8 cellular contexts compared by ENCODE assay signal in the genomic region with DNA sequence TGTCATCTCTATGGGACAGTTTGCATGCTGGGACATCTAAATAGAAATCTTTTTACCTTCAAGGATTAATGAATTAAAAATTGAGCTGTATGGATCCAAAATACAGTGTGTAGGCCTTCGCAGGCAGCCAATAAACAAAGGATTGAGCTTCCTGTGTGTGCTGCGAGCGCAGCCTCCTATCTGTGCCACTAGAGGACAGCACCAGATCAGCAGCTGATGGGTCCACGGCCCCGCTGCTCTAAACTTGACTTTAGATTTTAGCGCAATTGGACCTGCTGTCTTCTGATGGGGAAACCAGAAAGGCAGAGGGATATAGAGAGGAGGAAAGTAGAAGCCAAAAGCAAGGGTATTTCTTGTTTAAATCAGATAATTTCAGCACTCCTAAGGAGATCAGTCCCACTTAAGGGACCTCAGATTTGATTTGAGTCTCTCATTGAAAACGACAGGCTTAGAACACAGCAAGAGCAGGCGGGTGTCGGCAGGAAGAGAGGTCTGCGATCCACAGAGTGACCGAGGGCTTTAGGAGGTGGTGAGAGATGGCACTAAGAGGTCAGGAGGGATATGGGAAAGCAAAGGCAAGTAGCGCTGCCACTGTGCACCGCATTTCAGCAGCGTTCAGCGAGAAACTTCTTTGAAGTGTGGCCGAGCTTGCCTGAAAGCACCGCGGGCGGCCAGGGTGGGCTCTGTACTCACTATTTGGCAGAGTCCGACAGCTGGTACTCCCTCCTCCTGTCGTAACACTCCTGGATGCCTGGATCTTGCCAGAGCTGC.
DNase-seq lines count a peak whose midpoint lies in the region; ATAC-seq and TF ChIP-seq lines count a peak whose summit lies in the region.

No MANE protein-coding gene starts in this region.

- POLR2A ChIA-PET in HCT116 (lab: Charles Lee), result no interaction called here

- no peak overlapping the region for H3K4me2 ChIP-seq in HCT116 (ENCODE audit: low read length)

- WGBS in liver, result 65% methylated on average over 21 of the region's 21 CpGs

- TF ChIP-seq RAD21 in HCT116 (IDR thresholded peaks at IDR 0.05; ENCODE audit: low read depth), result peak; percentile 90
- TF ChIP-seq RAD21 in liver (IDR thresholded peaks at IDR 0.05), result peak; percentile 93 to 94

- H3K9ac ChIP-seq in HCT116 (ENCODE audit: low read length) (no peak overlapping the region), colonic mucosa (ENCODE audit: low read depth in 2 of 2, low read length in 2 of 2) (no peak overlapping the region), liver (ENCODE audit: low read depth in 1 of 2, low read length in 2 of 2) (no peak overlapping the region)

- CTCF ChIA-PET in HCT116 (lab: Charles Lee), result interaction anchor here (0.8 to 2.0 kb wide), 21 partner anchors 10 to 936 kb away, joined by 3 to 20 read pairs (median 5); a partner anchor contains a TSS

- H3K4me3 ChIP-seq in HCT116 (replicated peaks in 1 of 2; ENCODE audit: low read depth in 1 of 2, low read length in 2 of 2), result no peak overlapping the region
- no peak overlapping the region for H3K4me3 ChIP-seq in colonic mucosa
- no peak overlapping the region for H3K4me3 ChIP-seq in liver (ENCODE audit: low read depth in 1 of 3, low read length in 3 of 3)

- no peak overlapping the region for H2AFZ ChIP-seq in HCT116 (ENCODE audit: low read depth, low read length, poor library complexity, severe bottlenecking)

- H3K79me2 ChIP-seq in HCT116 (ENCODE audit: insufficient read depth, low read length), result no peaks in the 10 kb centered on the region

- TF ChIP-seq POLR2A in HCT116 (IDR thresholded peaks at IDR 0.05; ENCODE audit: borderline replicate concordance, extremely low read depth, insufficient read depth, insufficient read length), result no peak

- BruUV-seq in HCT116 (replicated peaks; lab: Mats Ljungman, UMichigan), result no TSS peak

- no peaks in the 10 kb centered on the region for H3K9me2 ChIP-seq in HCT116 (ENCODE audit: insufficient read depth)

- H3K27me3 ChIP-seq in HCT116 (ENCODE audit: insufficient read depth, low read length) (no peaks in the 10 kb centered on the region), colonic mucosa (no peaks in the 10 kb centered on the region), liver (ENCODE audit: control insufficient read depth in 4 of 4, insufficient read depth in 4 of 4, low read length in 3 of 4) (no peaks in the 10 kb centered on the region)

- peak; percentile 15 to 20 for DNase-seq in activated CD4-positive, alpha-beta T cell treated with anti-CD3 and anti-CD28 coated beads for 24 hours (ENCODE audit: low read depth in 2 of 2)
- no peak for DNase-seq in activated CD4-positive, alpha-beta T cell treated with anti-CD3 and anti-CD28 coated beads for 1 hour
- DNase-seq in HCT116 (ENCODE audit: low read depth, low spot score) (peak; percentile 33), NCI-H1105 (lab: John Stamatoyannopoulos, UW) (peak; percentile 40), UCSD-AML1 (lab: John Stamatoyannopoulos, UW; ENCODE audit: unreplicated experiment) (peak; percentile 39), colonic mucosa (peak; percentile 44)
- peak; percentile 30 to 38 for DNase-seq in stimulated activated CD4-positive, alpha-beta T cell treated with anti-CD3 and anti-CD28 coated beads, Interleukin-4, amount 100 ng/mL, for 48 hours (ENCODE audit: low read depth in 2 of 2)

- no peaks in the 10 kb centered on the region for H3K9me3 ChIP-seq in HCT116 (ENCODE audit: control insufficient read depth in 1 of 2, insufficient read depth in 1 of 2, low read depth in 1 of 2, low read length in 2 of 2)
- H3K9me3 ChIP-seq in colonic mucosa, result no peaks in the 10 kb centered on the region
- H3K9me3 ChIP-seq in liver (ENCODE audit: control insufficient read depth in 4 of 4, low read length in 3 of 4), result no peaks in the 10 kb centered on the region

- intact Hi-C loops in HCT116 (cut with micrococcal nuclease), result loop anchor here (1.0 to 10.0 kb wide), 4 partner anchors 51 to 687 kb away; no protein-coding TSS in a partner anchor
- intact Hi-C loops in colonic mucosa (cut with DNase I), result no loop called here

- H4K20me1 ChIP-seq in HCT116 (ENCODE audit: insufficient read depth), result no peaks in the 10 kb centered on the region

- RAD21 ChIA-PET in HCT116 (lab: Charles Lee; ENCODE audit: low non-redundant PET in 1 of 2, low total read pairs in 2 of 2, uncharacterized antibody in 2 of 2, unreplicated experiment in 2 of 2), result interaction anchor here (0.7 to 1.0 kb wide), 2 partner anchors 318 to 687 kb away, joined by 3 to 5 read pairs; no protein-coding TSS in a partner anchor

- TF ChIP-seq CTCF in HCT116 (IDR thresholded peaks at IDR 0.05 in 2 of 3, conservative IDR thresholded peaks at IDR 0.05 in 1 of 3; ENCODE audit: borderline replicate concordance in 1 of 3, insufficient read depth in 1 of 3, low read depth in 2 of 3, low read length in 2 of 3) (peak; percentile 69 to 98 (median 98)), colonic mucosa (IDR thresholded peaks at IDR 0.05) (peak; percentile 94), liver (IDR thresholded peaks at IDR 0.05; ENCODE audit: low read depth, low read length, missing input control) (peak; percentile 89)

- H3K36me3 ChIP-seq in HCT116 (ENCODE audit: control insufficient read depth in 1 of 2, insufficient read depth in 2 of 2, low read length in 2 of 2) (no peaks in the 10 kb centered on the region), colonic mucosa (no peaks in the 10 kb centered on the region), liver (ENCODE audit: control insufficient read depth in 4 of 4, insufficient read depth in 3 of 4, low read depth in 1 of 4, low read length in 3 of 4) (no peaks in the 10 kb centered on the region)

- H3K27ac ChIP-seq in HCT116 (ENCODE audit: low read depth, low read length) (no peak overlapping the region), colonic mucosa (no peak overlapping the region), liver (ENCODE audit: low read depth in 1 of 2, low read length in 2 of 2) (no peak overlapping the region)

- no peaks in the 10 kb centered on the region for H3K4me1 ChIP-seq in HCT116 (ENCODE audit: control insufficient read depth in 1 of 2, insufficient read depth in 2 of 2, low read length in 2 of 2)
- H3K4me1 ChIP-seq in colonic mucosa, result no peaks in the 10 kb centered on the region
- H3K4me1 ChIP-seq in liver (ENCODE audit: control insufficient read depth in 4 of 4, insufficient read depth in 4 of 4, low read length in 3 of 4), result peaks cover 0 to 2% (median 0%) of the 10 kb centered on the region in 4 donors

- ATAC-seq in HCT116, result peak; percentile 99

TF ChIP-seq in HCT116, 20 proteins besides CTCF, POLR2A, EP300 and RAD21 (continues in another document):
- TF ChIP-seq YY1 (IDR thresholded peaks at IDR 0.05; ENCODE audit: extremely low read depth, insufficient replicate concordance, low read depth, low read length) (no peak), SP1 (IDR thresholded peaks at IDR 0.05; ENCODE audit: low read depth) (no peak), ZFX (IDR thresholded peaks at IDR 0.05) (no peak), SRF (IDR thresholded peaks at IDR 0.05; ENCODE audit: low read depth) (no peak), EZH2 (IDR thresholded peaks at IDR 0.05) (no peak), JUND (IDR thresholded peaks at IDR 0.05) (no peak)
- TF ChIP-seq, protein P1, sequence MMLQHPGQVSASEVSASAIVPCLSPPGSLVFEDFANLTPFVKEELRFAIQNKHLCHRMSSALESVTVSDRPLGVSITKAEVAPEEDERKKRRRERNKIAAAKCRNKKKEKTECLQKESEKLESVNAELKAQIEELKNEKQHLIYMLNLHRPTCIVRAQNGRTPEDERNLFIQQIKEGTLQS (IDR thresholded peaks at IDR 0.05), result no peak
- TF ChIP-seq, protein P2, sequence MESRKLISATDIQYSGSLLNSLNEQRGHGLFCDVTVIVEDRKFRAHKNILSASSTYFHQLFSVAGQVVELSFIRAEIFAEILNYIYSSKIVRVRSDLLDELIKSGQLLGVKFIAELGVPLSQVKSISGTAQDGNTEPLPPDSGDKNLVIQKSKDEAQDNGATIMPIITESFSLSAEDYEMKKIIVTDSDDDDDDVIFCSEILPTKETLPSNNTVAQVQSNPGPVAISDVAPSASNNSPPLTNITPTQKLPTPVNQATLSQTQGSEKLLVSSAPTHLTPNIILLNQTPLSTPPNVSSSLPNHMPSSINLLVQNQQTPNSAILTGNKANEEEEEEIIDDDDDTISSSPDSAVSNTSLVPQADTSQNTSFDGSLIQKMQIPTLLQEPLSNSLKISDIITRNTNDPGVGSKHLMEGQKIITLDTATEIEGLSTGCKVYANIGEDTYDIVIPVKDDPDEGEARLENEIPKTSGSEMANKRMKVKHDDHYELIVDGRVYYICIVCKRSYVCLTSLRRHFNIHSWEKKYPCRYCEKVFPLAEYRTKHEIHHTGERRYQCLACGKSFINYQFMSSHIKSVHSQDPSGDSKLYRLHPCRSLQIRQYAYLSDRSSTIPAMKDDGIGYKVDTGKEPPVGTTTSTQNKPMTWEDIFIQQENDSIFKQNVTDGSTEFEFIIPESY (IDR thresholded peaks at IDR 0.05; ENCODE audit: extremely low read depth, insufficient replicate concordance, low read length), result no peak

TF ChIP-seq in liver, 16 proteins besides CTCF, POLR2A, EP300 and RAD21 (continues in another document):
- TF ChIP-seq RXRA (IDR thresholded peaks at IDR 0.05) (no peak), HNF4A (conservative IDR thresholded peaks at IDR 0.05) (no peak), FOXA2 (IDR thresholded peaks at IDR 0.05) (no peak), EGR1 (IDR thresholded peaks at IDR 0.05; ENCODE audit: low read depth in 2 of 2) (no peak), GABPA (IDR thresholded peaks at IDR 0.05 in 1 of 2, conservative IDR thresholded peaks at IDR 0.05 in 1 of 2) (no peak)
- TF ChIP-seq, protein P1 (IDR thresholded peaks at IDR 0.05), result no peak
- TF ChIP-seq, protein P3, sequence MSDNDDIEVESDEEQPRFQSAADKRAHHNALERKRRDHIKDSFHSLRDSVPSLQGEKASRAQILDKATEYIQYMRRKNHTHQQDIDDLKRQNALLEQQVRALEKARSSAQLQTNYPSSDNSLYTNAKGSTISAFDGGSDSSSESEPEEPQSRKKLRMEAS (IDR thresholded peaks at IDR 0.05), result no peak
